ENCODE assay signal across 8 cellular contexts in genomic region chr15:77819841-77820728, GRCh38.
DNase-seq lines count a peak whose midpoint lies in the region; ATAC-seq, FAIRE-seq and TF ChIP-seq lines count a peak whose summit lies in the region.

No MANE protein-coding gene starts in this region.

- FAIRE-seq in HepG2 (lab: Jason Lieb, UNC): no peak

- no peaks in the 10 kb centered on the region for H3K27me3 ChIP-seq in CD8-positive, alpha-beta T cell (ENCODE audit: insufficient read depth, low read length)
- H3K27me3 ChIP-seq in HUES48 (ENCODE audit: control insufficient read depth, insufficient read depth, low read length) (peaks cover 55% of the 10 kb centered on the region), HepG2 (ENCODE audit: control insufficient read depth in 1 of 2, insufficient read depth in 2 of 2, low read length in 2 of 2) (peaks cover 9 to 58% of the 10 kb centered on the region in 2 experiments)

- intact Hi-C loops in CD8-positive, alpha-beta T cell (cut with DNase I, micrococcal nuclease): no loop called here
- intact Hi-C loops in HepG2 (cut with micrococcal nuclease; ENCODE audit: unreplicated experiment): loop anchor here (2.0 kb wide), 1 partner anchor 161 kb away; no protein-coding TSS in a partner anchor

- 4% methylated on average over 28 of the region's 91 CpGs for WGBS in HepG2 (ENCODE audit: low lambda C conversion rate)

- no peaks in the 10 kb centered on the region for H3K36me3 Mint-ChIP-seq in CD8-positive, alpha-beta T cell

- no peak for TF ChIP-seq POLR2A in HepG2 (IDR thresholded peaks at IDR 0.05; ENCODE audit: insufficient read depth in 1 of 2, low read depth in 2 of 2, low read length in 2 of 2)

- H3K4me1 Mint-ChIP-seq in CD8-positive, alpha-beta T cell (ENCODE audit: low read depth): peaks cover 8% of the 10 kb centered on the region

- no TSS peak for BruUV-seq in HepG2 (replicated peaks; lab: Mats Ljungman, UMichigan)

- H3K4me2 ChIP-seq in HepG2 (ENCODE audit: low read depth, low read length): peak overlapping the region; percentile 7; the same call in 1 of the 2 replicates

- ATAC-seq in CD8-positive, alpha-beta T cell: no peak
- ATAC-seq in HepG2: peak; percentile 82
- ATAC-seq in GM18861 (IDR thresholded peaks at IDR 0.05; ENCODE audit: unreplicated experiment): no peak
- no peak for ATAC-seq in GM19467 (IDR thresholded peaks at IDR 0.05; ENCODE audit: unreplicated experiment)
- ATAC-seq in GM21786 (IDR thresholded peaks at IDR 0.05; ENCODE audit: unreplicated experiment): no peak

- H3K9ac ChIP-seq in HUES48 (ENCODE audit: low read depth, low read length) (no peak overlapping the region), HepG2 (ENCODE audit: insufficient read depth, low read depth, low read length) (no peak overlapping the region)

- H3K27ac Mint-ChIP-seq in CD8-positive, alpha-beta T cell: no peak overlapping the region

- H3K9me3 Mint-ChIP-seq in CD8-positive, alpha-beta T cell: no peaks in the 10 kb centered on the region

- TF ChIP-seq CTCF in CD8-positive, alpha-beta T cell (IDR thresholded peaks at IDR 0.05): no peak
- TF ChIP-seq CTCF in HepG2 (CRISPR knock-in tag; IDR thresholded peaks at IDR 0.05): peak; percentile 53

- H4K20me1 ChIP-seq in HepG2 (ENCODE audit: insufficient read depth, low read length): peaks cover 4% of the 10 kb centered on the region; the same call in 1 of the 2 replicates

- POLR2A ChIA-PET in CD8-positive, alpha-beta T cell (lab: Charles Lee): no interaction called here
- POLR2A ChIA-PET in HepG2 (lab: Yijun Ruan, JAX): no interaction called here

- in situ Hi-C loops in HepG2 (cut with HindIII; ENCODE audit: extremely low pct_ligation_motif_present, low pct_unique_long_range_greater_than_20kb): loop anchor here (25.0 kb wide), 1 partner anchor 183 kb away; the partner anchor contains the start of gene LINGO1

- H3K4me1 ChIP-seq in CD8-positive, alpha-beta T cell (ENCODE audit: insufficient read depth, low read length): no peaks in the 10 kb centered on the region
- H3K4me1 ChIP-seq in HUES48 (ENCODE audit: control insufficient read depth, insufficient read depth, low read length) (peaks cover 16% of the 10 kb centered on the region; the same call in 1 of the 2 replicates), HepG2 (ENCODE audit: insufficient read depth, low read length) (no peaks in the 10 kb centered on the region)

- H2AFZ ChIP-seq in HepG2 (ENCODE audit: low read length): no peak overlapping the region

- TF ChIP-seq RAD21 in HepG2 (CRISPR knock-in tag; IDR thresholded peaks at IDR 0.05): no peak

- H3K27me3 Mint-ChIP-seq in CD8-positive, alpha-beta T cell (ENCODE audit: low read depth): peaks cover 48% of the 10 kb centered on the region

- H3K4me3 Mint-ChIP-seq in CD8-positive, alpha-beta T cell: peak overlapping the region; percentile 15

- H3K36me3 ChIP-seq in CD8-positive, alpha-beta T cell (ENCODE audit: insufficient read depth, low read length): no peaks in the 10 kb centered on the region
- no peaks in the 10 kb centered on the region for H3K36me3 ChIP-seq in HUES48 (ENCODE audit: control insufficient read depth, insufficient read depth, low read length)
- H3K36me3 ChIP-seq in HepG2 (replicated peaks in 1 of 2; ENCODE audit: control insufficient read depth in 1 of 2, insufficient read depth in 2 of 2, low read length in 2 of 2): no peaks in the 10 kb centered on the region

- CTCF ChIA-PET in CD8-positive, alpha-beta T cell (lab: Charles Lee): interaction anchor here (1.2 kb wide), 1 partner anchor 11 kb away, joined by 3 read pairs; no protein-coding TSS in a partner anchor
- CTCF ChIA-PET in HepG2 (lab: Yijun Ruan, JAX; ENCODE audit: low intra/inter-chr PET ratio, low total read pairs): interaction anchor here (4.0 kb wide), 1 partner anchor 186 kb away, joined by 38 read pairs; the partner anchor contains the start of gene LINGO1

- H3K4me3 ChIP-seq in CD8-positive, alpha-beta T cell (ENCODE audit: low read depth, low read length): no peak overlapping the region
- peak overlapping the region; percentile 68 for H3K4me3 ChIP-seq in HUES48 (ENCODE audit: low read depth, low read length)
- H3K4me3 ChIP-seq in HepG2 (replicated peaks in 1 of 3; ENCODE audit: insufficient read depth in 1 of 3, low read depth in 2 of 3, low read length in 3 of 3): peak overlapping the region in 1 of 3 experiments; percentile 43; a peak in 1 of 6 replicates

- no peak for DNase-seq in CD8-positive, alpha-beta T cell
- peak; percentile 30 for DNase-seq in astrocyte of the hippocampus (ENCODE audit: low read depth, low spot score)
- peak; percentile 14 for DNase-seq in HepG2 (ENCODE audit: low spot score)
- DNase-seq in HCEC 1CT: no peak

- H3K27ac ChIP-seq in CD8-positive, alpha-beta T cell (ENCODE audit: low read depth, low read length): no peak overlapping the region
- H3K27ac ChIP-seq in HUES48 (ENCODE audit: low read depth, low read length) (no peak overlapping the region), HepG2 (ENCODE audit: extremely low read length, insufficient read depth, low read length) (no peak overlapping the region)

- H3K79me2 ChIP-seq in HepG2 (ENCODE audit: insufficient read depth, low read length): no peaks in the 10 kb centered on the region

- TF ChIP-seq EP300 in HepG2 (IDR thresholded peaks at IDR 0.05; ENCODE audit: low read depth in 2 of 2, low read length in 2 of 2): no peak
- no peak for TF ChIP-seq EP300 in HepG2 (CRISPR knock-in tag; IDR thresholded peaks at IDR 0.05; ENCODE audit: borderline replicate concordance)

- H3K9me3 ChIP-seq in CD8-positive, alpha-beta T cell (ENCODE audit: low read length): no peaks in the 10 kb centered on the region
- H3K9me3 ChIP-seq in HUES48 (ENCODE audit: control insufficient read depth, insufficient read depth, low read length): no peaks in the 10 kb centered on the region
- H3K9me3 ChIP-seq in HepG2 (ENCODE audit: low read length): no peaks in the 10 kb centered on the region

TF ChIP-seq in HepG2, 621 proteins besides CTCF, POLR2A, EP300 and RAD21:
- TF ChIP-seq ZNF33B (CRISPR knock-in tag; IDR thresholded peaks at IDR 0.05) (no peak), STAG1 (CRISPR knock-in tag; IDR thresholded peaks at IDR 0.05) (peak; percentile 25; the same call in 1 of the 2 replicates), ZNF800 (CRISPR knock-in tag; IDR thresholded peaks at IDR 0.05) (peak; percentile 60; the same call in 1 of the 2 replicates), ZSCAN12 (CRISPR knock-in tag; IDR thresholded peaks at IDR 0.05) (no peak), EZH2 (conservative IDR thresholded peaks at IDR 0.05; ENCODE audit: low read depth, low read length) (peak; percentile 74), MTF2 (CRISPR knock-in tag; IDR thresholded peaks at IDR 0.05; ENCODE audit: borderline replicate concordance) (peak; percentile 81; the same call in 1 of the 2 replicates), ATF3 (CRISPR knock-in tag; IDR thresholded peaks at IDR 0.05) (0 out of 2 replicates have a peak, but pooled peaks have one; percentile 9), NFYB (CRISPR knock-in tag; IDR thresholded peaks at IDR 0.05) (no peak), ZNF777 (CRISPR knock-in tag; IDR thresholded peaks at IDR 0.05) (peak; percentile 75; the same call in 1 of the 2 replicates), XRCC5 (optimal IDR thresholded peaks at IDR 0.05; ENCODE audit: low read length) (peak; percentile 33), ZFP91 (CRISPR knock-in tag; IDR thresholded peaks at IDR 0.05; ENCODE audit: borderline replicate concordance) (peak; percentile 73; the same call in 1 of the 2 replicates)

Comparison
In these comparisons a context has a peak if more than half of its experiments do, and no peak if none do; other contexts are left out.
1. DNase-seq: peak in astrocyte of the hippocampus (single experiment) and HepG2 (single experiment); none in CD8-positive, alpha-beta T cell (0 of 7) and HCEC 1CT (single experiment).